ENCODE assay signal across 13 cellular contexts in the genomic region with DNA sequence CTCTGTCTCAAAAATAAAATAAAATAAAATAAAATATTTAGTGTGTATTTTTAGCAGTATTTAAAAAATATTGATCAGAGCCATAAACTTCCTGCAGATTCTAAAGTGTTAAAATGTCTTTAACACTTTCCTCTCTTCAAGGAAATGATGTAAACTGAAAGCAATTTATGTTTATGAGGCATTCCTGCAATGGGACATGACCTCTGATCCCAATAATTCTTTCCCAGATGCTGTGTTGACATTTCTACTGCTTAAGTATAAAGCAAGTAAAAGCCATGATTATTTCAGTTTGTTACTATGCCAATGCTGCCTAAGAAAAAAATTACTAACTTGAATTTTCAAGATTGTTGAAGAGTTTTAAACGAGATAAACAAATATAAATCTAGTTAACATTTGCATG. TPM values are rescaled to one million over a fixed set of nuclear protein-coding genes. Genes with fewer than 3 reads are reported as not detected.
A peak's percentile ranks its signal among the peaks of the same experiment; 100 is the strongest.
DNase-seq lines count a peak whose midpoint lies in the region; ATAC-seq and TF ChIP-seq lines count a peak whose summit lies in the region.
"Had no signal": no experiment of that assay in that cellular context is flagged by ENCODE, and none has a peak within 500 bp of the region (broad histone marks: within the 10 kb centered on the region; RNA-seq: fewer than 3 reads in every experiment).

No MANE protein-coding gene starts in this region.

- CTCF ChIA-PET in Panc1 (lab: Charles Lee) = no interaction called here

- intact Hi-C loops in Panc1 (cut with micrococcal nuclease; ENCODE audit: unreplicated experiment) (no loop called here), posterior cingulate gyrus (cut with DNase I) (no loop called here)

- H3K27ac Mint-ChIP-seq in activated T-cell treated with anti-CD3 and anti-CD28 coated beads, Interleukin-2, amount 50 U/mL, for 24 hours = no peak overlapping the region
- H3K27ac Mint-ChIP-seq: immature natural killer cell had no signal

- DNase-seq in GM04503 (ENCODE audit: low read depth) (peak; percentile 75), Panc1 (ENCODE audit: low read depth, low spot score) (peak; percentile 89), epithelial cell of esophagus (ENCODE audit: low read depth) (peak; percentile 14), renal cortical epithelial cell (ENCODE audit: low read depth) (peak; percentile 90), posterior cingulate gyrus (no peak)
- DNase-seq in activated T-cell treated with anti-CD3 and anti-CD28 coated beads, Interleukin-2, amount 50 U/mL, for 24 hours = no peak
- DNase-seq: activated T-cell treated with anti-CD3 and anti-CD28 coated beads, Interleukin-2, amount 50 U/mL, for 48 hours; cortex of kidney; immature natural killer cell; NCI-H524; psoas muscle had no signal

- H3K4me3 ChIP-seq in Panc1 (ENCODE audit: low read depth in 2 of 2, low read length in 2 of 2) (no peak overlapping the region), epithelial cell of esophagus (ENCODE audit: low read length) (no peak overlapping the region)
- H3K4me3 ChIP-seq: psoas muscle had no signal

- no peaks in the 10 kb centered on the region for H3K9me3 Mint-ChIP-seq in activated T-cell treated with anti-CD3 and anti-CD28 coated beads, Interleukin-2, amount 50 U/mL, for 24 hours
- H3K9me3 Mint-ChIP-seq: immature natural killer cell had no signal

- peaks cover 21% of the 10 kb centered on the region for H3K4me1 Mint-ChIP-seq in activated T-cell treated with anti-CD3 and anti-CD28 coated beads, Interleukin-2, amount 50 U/mL, for 24 hours (ENCODE audit: low read depth)

- no peak overlapping the region for H3K4me3 Mint-ChIP-seq in activated T-cell treated with anti-CD3 and anti-CD28 coated beads, Interleukin-2, amount 50 U/mL, for 24 hours
- H3K4me3 Mint-ChIP-seq: immature natural killer cell had no signal

- peaks cover 34% of the 10 kb centered on the region for H3K4me1 ChIP-seq in Panc1 (ENCODE audit: control insufficient read depth, insufficient read depth, low read length)

- POLR2A ChIA-PET in Panc1 (lab: Charles Lee) = no interaction called here

- H3K36me3 Mint-ChIP-seq in activated T-cell treated with anti-CD3 and anti-CD28 coated beads, Interleukin-2, amount 50 U/mL, for 24 hours (ENCODE audit: low read depth) = peaks cover 22% of the 10 kb centered on the region

- H3K36me3 ChIP-seq in Panc1 (ENCODE audit: control insufficient read depth, insufficient read depth, low read length) = no peaks in the 10 kb centered on the region; the same call in 1 of the 2 replicates

- H3K27me3 Mint-ChIP-seq in activated T-cell treated with anti-CD3 and anti-CD28 coated beads, Interleukin-2, amount 50 U/mL, for 24 hours = no peaks in the 10 kb centered on the region

- no TSS peak for BruUV-seq in Panc1 (replicated peaks; lab: Mats Ljungman, UMichigan)

- TF ChIP-seq CTCF in Panc1 (IDR thresholded peaks at IDR 0.05) (no peak), epithelial cell of esophagus (IDR thresholded peaks at IDR 0.05; ENCODE audit: insufficient read depth, low read depth, low read length, missing control alignments) (no peak)

- H3K27me3 ChIP-seq in Panc1 (ENCODE audit: control insufficient read depth, insufficient read depth, low read length) = no peaks in the 10 kb centered on the region

- no peaks in the 10 kb centered on the region for H3K9me3 ChIP-seq in Panc1 (ENCODE audit: control insufficient read depth, insufficient read depth, low read depth, low read length)
- H3K9me3 ChIP-seq: psoas muscle had no signal

- in situ Hi-C loops in Panc1 (cut with HindIII; ENCODE audit: low pct_unique_long_range_greater_than_20kb, low sequenced_read_pairs) = no loop called here

- H3K27ac ChIP-seq in Panc1 (ENCODE audit: low read length) = peak overlapping the region; percentile 86
- H3K27ac ChIP-seq: psoas muscle had no signal

- peak; percentile 33 for ATAC-seq in Panc1
- no peak for ATAC-seq in GM18870 (IDR thresholded peaks at IDR 0.05; ENCODE audit: unreplicated experiment)
- ATAC-seq in GM18520 (IDR thresholded peaks at IDR 0.05; ENCODE audit: unreplicated experiment) = no peak
- ATAC-seq: psoas muscle had no signal

RNA-seq across cellular contexts. Expression of a gene that starts 29.0 kb away (rescaled TPM):
- 28.1 TPM for total RNA-seq in Panc1 (2021; ENCODE audit: unreplicated experiment)
- polyA plus RNA-seq in Panc1 (2012; ENCODE audit: insufficient read length) = 16.7 TPM
- total RNA-seq in renal cortical epithelial cell = 17.1 and 24.8 TPM in 2 replicates

Comparison
In these comparisons a context has a peak if more than half of its experiments do, and no peak if none do; other contexts are left out.
1. DNase-seq: peak in GM04503 (single experiment), Panc1 (single experiment), epithelial cell of esophagus (single experiment) and renal cortical epithelial cell (single experiment); none in posterior cingulate gyrus (0 of 10) and activated T-cell treated with anti-CD3 and anti-CD28 coated beads, Interleukin-2, amount 50 U/mL, for 24 hours (single experiment).